ENCODE assay signal across 14 cellular contexts in the genomic region with DNA sequence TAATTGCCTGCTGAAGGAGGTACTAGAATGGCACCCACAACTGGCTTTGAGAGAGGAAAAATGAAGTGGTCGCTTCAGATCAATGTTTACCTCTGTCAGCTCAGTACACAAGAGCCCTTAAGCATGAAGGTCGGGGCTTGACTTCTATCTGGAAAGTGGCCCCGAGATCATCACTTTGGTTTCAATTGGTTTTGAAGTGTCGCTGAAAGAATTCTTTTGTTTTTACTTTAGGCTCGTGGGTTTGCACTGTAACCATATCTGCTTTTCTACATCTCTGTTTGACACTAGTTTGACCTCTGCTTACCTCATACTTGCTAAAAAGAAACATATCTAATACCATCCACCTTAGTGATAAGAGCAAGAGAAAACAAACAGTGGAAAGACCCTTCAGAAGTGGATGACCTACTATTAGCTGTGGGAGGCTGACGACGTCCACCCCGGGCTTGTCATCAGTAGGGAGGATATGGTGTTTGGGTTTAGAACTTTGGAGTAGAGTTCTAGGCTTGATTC.
DNase-seq lines count a peak whose midpoint lies in the region; ATAC-seq, FAIRE-seq and TF ChIP-seq lines count a peak whose summit lies in the region.
"Had no signal": no experiment of that assay in that cellular context is flagged by ENCODE, and none has a peak within 500 bp of the region (broad histone marks: within the 10 kb centered on the region; RNA-seq: fewer than 3 reads in every experiment).

No MANE protein-coding gene starts in this region.

- H3K4me3 ChIP-seq in A549 (no peak overlapping the region), right lobe of liver (no peak overlapping the region)

- no peak for TF ChIP-seq RAD21 in A549 (conservative IDR thresholded peaks at IDR 0.05 in 1 of 2, IDR thresholded peaks at IDR 0.05 in 1 of 2)

- TF ChIP-seq EP300 in A549 (IDR thresholded peaks at IDR 0.05), result no peak

- ATAC-seq in A549 (peak in 1 of 2 experiments; percentile 90; a peak in 4 of 6 replicates), GM18858 (IDR thresholded peaks at IDR 0.05; ENCODE audit: unreplicated experiment) (peak; percentile 68), HG03442 (IDR thresholded peaks at IDR 0.05; ENCODE audit: unreplicated experiment) (peak; percentile 74), HG02870 (IDR thresholded peaks at IDR 0.05; ENCODE audit: unreplicated experiment) (no peak), right lobe of liver (no peak)
- peak; percentile 91 for ATAC-seq in activated T-helper 17 cell treated with anti-CD3 and anti-CD28 coated beads, Interleukin-2, amount 50 U/mL, for 72 hours (replicated peaks)

- intact Hi-C loops in right lobe of liver (cut with DNase I), result no loop called here

- 9% methylated on average over 8 of the region's 8 CpGs for WGBS in A549 (ENCODE audit: missing lambda C conversion rate)
- 16% methylated on average over 8 of the region's 8 CpGs for WGBS in right lobe of liver (ENCODE audit: insufficient coverage, low coverage, low lambda C conversion rate, missing lambda C conversion rate)

- TF ChIP-seq POLR2A in A549 (IDR thresholded peaks at IDR 0.05; ENCODE audit: low read length), result no peak
- no peak for TF ChIP-seq POLR2A in right lobe of liver (IDR thresholded peaks at IDR 0.05)

- no peak for TF ChIP-seq CTCF in A549 (IDR thresholded peaks at IDR 0.05)
- no peak for TF ChIP-seq CTCF in right lobe of liver (IDR thresholded peaks at IDR 0.05)

- H3K4me3 Mint-ChIP-seq in activated T-helper 17 cell treated with anti-CD3 and anti-CD28 coated beads, Interleukin-2, amount 50 U/mL, for 72 hours, result peak overlapping the region; percentile 44

- H3K36me3 ChIP-seq in right lobe of liver, result no peaks in the 10 kb centered on the region

- H3K9me3 ChIP-seq in A549 (no peaks in the 10 kb centered on the region), right lobe of liver (no peaks in the 10 kb centered on the region)

- H3K9me3 Mint-ChIP-seq in activated T-helper 17 cell treated with anti-CD3 and anti-CD28 coated beads, Interleukin-2, amount 50 U/mL, for 72 hours, result peaks cover 4% of the 10 kb centered on the region

- H3K27me3 ChIP-seq in right lobe of liver, result no peaks in the 10 kb centered on the region

- H3K4me1 ChIP-seq in A549 (peaks cover 22% of the 10 kb centered on the region), right lobe of liver (no peaks in the 10 kb centered on the region)
- H3K4me1 ChIP-seq: parathyroid adenoma had no signal

- H3K27ac ChIP-seq in A549 (peak overlapping the region; percentile 24 to 69; a peak in 3 of 6 replicates), right lobe of liver (no peak overlapping the region)
- H3K27ac ChIP-seq: parathyroid adenoma had no signal

- H3K36me3 Mint-ChIP-seq in activated T-helper 17 cell treated with anti-CD3 and anti-CD28 coated beads, Interleukin-2, amount 50 U/mL, for 72 hours (ENCODE audit: low read depth), result no peaks in the 10 kb centered on the region

- peak in 1 of 2 experiments; percentile 70 for DNase-seq in A549 (ENCODE audit: low read depth in 1 of 2, low spot score in 1 of 2)
- DNase-seq in DMS 273 treated with DMSO at 0.1 percent for 48 hours (lab: John Stamatoyannopoulos, UW), result no peak
- DNase-seq in NCI-H526 treated with DMSO at 0.1 percent for 48 hours (lab: John Stamatoyannopoulos, UW), result no peak
- no peak for DNase-seq in right lobe of liver
- DNase-seq: AML-193, amniotic stem cell, kidney, NCI-H1930 had no signal

- peak overlapping the region; percentile 54 for H3K4me2 ChIP-seq in A549

- POLR2A ChIA-PET in A549 (lab: Yijun Ruan, JAX), result no interaction called here

- CTCF ChIA-PET in A549 (lab: Yijun Ruan, JAX), result interaction anchor here (0.5 to 1.1 kb wide), 2 partner anchors 11 to 12 kb away, joined by 3 to 6 read pairs; no protein-coding TSS in a partner anchor

- peak overlapping the region; percentile 81 for H3K27ac Mint-ChIP-seq in activated T-helper 17 cell treated with anti-CD3 and anti-CD28 coated beads, Interleukin-2, amount 50 U/mL, for 72 hours

- no peak for FAIRE-seq in A549 (lab: Jason Lieb, UNC)
- FAIRE-seq: GM18507, kidney had no signal

- no peaks in the 10 kb centered on the region for H3K27me3 Mint-ChIP-seq in activated T-helper 17 cell treated with anti-CD3 and anti-CD28 coated beads, Interleukin-2, amount 50 U/mL, for 72 hours

- H3K4me1 Mint-ChIP-seq in activated T-helper 17 cell treated with anti-CD3 and anti-CD28 coated beads, Interleukin-2, amount 50 U/mL, for 72 hours, result peaks cover 28% of the 10 kb centered on the region

TF ChIP-seq in A549, 52 proteins besides CTCF, POLR2A, EP300 and RAD21:
- peak; percentile 75; the same call in 1 of the 2 replicates for TF ChIP-seq GATA3 (IDR thresholded peaks at IDR 0.05; ENCODE audit: borderline replicate concordance)
- TF ChIP-seq EHMT2 (IDR thresholded peaks at IDR 0.05; ENCODE audit: low read depth), result no peak
- TF ChIP-seq ESRRA (IDR thresholded peaks at IDR 0.05; ENCODE audit: borderline replicate concordance, low read length), result no peak
- no peak for TF ChIP-seq MAZ (IDR thresholded peaks at IDR 0.05; ENCODE audit: borderline replicate concordance, low read depth, low read length)

Comparison
In these comparisons a context has a peak if more than half of its experiments do, and no peak if none do; other contexts are left out.
1. ATAC-seq: peak in GM18858 (single experiment), HG03442 (single experiment) and activated T-helper 17 cell treated with anti-CD3 and anti-CD28 coated beads, Interleukin-2, amount 50 U/mL, for 72 hours (single experiment); none in HG02870 (single experiment) and right lobe of liver (0 of 4).
2. H3K27ac ChIP-seq: peak in A549 (2 of 2); none in right lobe of liver (0 of 3).